ENCODE assay signal across 21 cellular contexts in the genomic region with DNA sequence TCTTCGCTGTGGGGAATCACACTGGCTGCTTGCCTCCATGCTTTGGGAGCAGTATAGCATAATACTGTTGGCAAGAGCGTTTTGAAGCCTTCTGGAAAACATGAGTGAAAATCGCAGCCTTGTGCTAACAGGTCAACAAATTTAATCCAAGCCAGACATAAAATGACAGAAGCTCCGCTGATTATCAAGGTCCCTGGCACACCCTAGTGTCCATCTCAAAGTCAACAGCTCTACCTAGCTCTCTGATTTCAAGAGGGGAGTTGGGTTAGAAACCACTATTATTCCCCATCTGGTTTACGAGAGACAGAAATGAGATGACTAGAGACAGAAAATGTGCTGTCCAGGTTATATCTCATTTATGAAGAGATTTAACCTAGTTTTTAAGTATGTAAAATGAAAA.
"Had no signal": no experiment of that assay in that cellular context is flagged by ENCODE, and none has a peak within 500 bp of the region (broad histone marks: within the 10 kb centered on the region; RNA-seq: fewer than 3 reads in every experiment).

No MANE protein-coding gene starts in this region.

- DNase-seq: effector memory CD8-positive, alpha-beta T cell; esophagus squamous epithelium; foreskin fibroblast; glutamatergic neuron; left colon; left ventricle myocardium superior; mesenchymal stem cell; naive B cell; stimulated activated CD4-positive, alpha-beta T cell treated with anti-CD3 and anti-CD28 coated beads, Interleukin-2, amount 100 ng/mL, for 24 hours; stimulated activated CD4-positive, alpha-beta T cell treated with anti-CD3 and anti-CD28 coated beads, Interleukin-4, amount 100 ng/mL, for 4 hours; stimulated activated naive B cell treated with anti-CD40 and anti-IgM and Interleukin-4, amounts not matched to agents 10 μg/mL and 1 μg/mL and 100 μg/mL, for 72 hours; stomach; substantia nigra; transverse colon had no signal

- H3K4me3 Mint-ChIP-seq: dendritic cell treated with granulocyte-macrophage colony-stimulating factor and Interleukin-4, amounts not matched to agents 40 ng/mL and 50 ng/mL, for 4 days; effector memory CD8-positive, alpha-beta T cell; naive B cell; nephron; stimulated activated naive B cell treated with anti-CD40 and anti-IgM and Interleukin-4, amounts not matched to agents 10 μg/mL and 1 μg/mL and 100 μg/mL, for 72 hours had no signal

- H3K27me3 Mint-ChIP-seq: dendritic cell treated with granulocyte-macrophage colony-stimulating factor and Interleukin-4, amounts not matched to agents 40 ng/mL and 50 ng/mL, for 4 days; effector memory CD8-positive, alpha-beta T cell had no signal

- H3K9me3 ChIP-seq: esophagus squamous epithelium, thoracic aorta, transverse colon had no signal

- H3K27ac Mint-ChIP-seq: dendritic cell treated with granulocyte-macrophage colony-stimulating factor and Interleukin-4, amounts not matched to agents 40 ng/mL and 50 ng/mL, for 4 days; effector memory CD8-positive, alpha-beta T cell; naive B cell; nephron; stimulated activated naive B cell treated with anti-CD40 and anti-IgM and Interleukin-4, amounts not matched to agents 10 μg/mL and 1 μg/mL and 100 μg/mL, for 72 hours had no signal

- H3K4me1 ChIP-seq: stomach, transverse colon had no signal

- H3K27ac ChIP-seq: esophagus squamous epithelium, gastroesophageal sphincter, skin epidermis, stomach, thoracic aorta, transverse colon had no signal

- H3K4me1 Mint-ChIP-seq: naive B cell; stimulated activated naive B cell treated with anti-CD40 and anti-IgM and Interleukin-4, amounts not matched to agents 10 μg/mL and 1 μg/mL and 100 μg/mL, for 72 hours had no signal

- H3K36me3 ChIP-seq: esophagus squamous epithelium, gastroesophageal sphincter, stomach, thoracic aorta, transverse colon had no signal

- H3K27me3 ChIP-seq: esophagus squamous epithelium, gastroesophageal sphincter, stomach, transverse colon had no signal

- H3K4me3 ChIP-seq: esophagus squamous epithelium, gastroesophageal sphincter, lung, skin epidermis, stomach, thoracic aorta, transverse colon had no signal

- H3K36me3 Mint-ChIP-seq: naive B cell; stimulated activated naive B cell treated with anti-CD40 and anti-IgM and Interleukin-4, amounts not matched to agents 10 μg/mL and 1 μg/mL and 100 μg/mL, for 72 hours had no signal

- H3K9me3 Mint-ChIP-seq: dendritic cell treated with granulocyte-macrophage colony-stimulating factor and Interleukin-4, amounts not matched to agents 40 ng/mL and 50 ng/mL, for 4 days; effector memory CD8-positive, alpha-beta T cell; stimulated activated naive B cell treated with anti-CD40 and anti-IgM and Interleukin-4, amounts not matched to agents 10 μg/mL and 1 μg/mL and 100 μg/mL, for 72 hours had no signal

- FAIRE-seq: colon had no signal
